In the genomic region with DNA sequence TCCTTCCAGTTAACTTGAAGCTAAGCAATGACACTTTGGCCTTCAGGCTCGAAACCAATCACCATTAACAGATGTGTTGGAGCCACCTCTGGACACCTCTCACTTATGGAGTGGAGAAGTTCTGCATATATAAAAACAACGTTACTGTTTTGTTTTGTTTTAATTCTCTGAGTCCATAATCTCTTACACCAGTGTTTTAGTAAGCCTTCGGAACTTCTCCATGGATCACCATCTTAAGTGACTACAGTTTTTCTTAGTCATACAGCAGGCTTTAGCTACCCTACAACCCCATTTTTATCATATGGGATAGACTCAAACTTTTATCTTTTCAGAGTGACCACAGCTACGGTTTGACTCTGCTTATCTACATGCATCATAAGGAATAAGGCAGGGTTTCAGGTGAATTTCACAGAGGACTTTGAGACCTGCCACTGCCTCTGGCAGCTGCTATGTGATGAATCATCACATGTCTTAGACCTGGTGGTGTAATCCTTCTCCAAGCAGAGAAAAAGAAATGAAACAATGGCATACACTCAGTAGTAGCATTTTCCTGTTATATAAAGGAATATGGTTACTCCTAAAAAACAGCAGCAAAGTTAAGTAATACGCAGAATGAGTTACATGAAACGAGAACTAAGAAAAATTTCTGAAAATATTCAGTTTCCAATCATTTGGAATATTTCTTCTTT, we compare ENCODE assay signal across 16 cellular contexts. TPM values are rescaled to one million over a fixed set of nuclear protein-coding genes. Genes with fewer than 3 reads are reported as not detected.
A peak's percentile ranks its signal among the peaks of the same experiment; 100 is the strongest.
DNase-seq lines count a peak whose midpoint lies in the region; ATAC-seq and TF ChIP-seq lines count a peak whose summit lies in the region.
"Had no signal": no experiment of that assay in that cellular context is flagged by ENCODE, and none has a peak within 500 bp of the region (broad histone marks: within the 10 kb centered on the region; RNA-seq: fewer than 3 reads in every experiment).

No MANE protein-coding gene starts in this region.

- H3K4me3 Mint-ChIP-seq in neural crest cell, result peak overlapping the region; percentile 29
- H3K4me3 Mint-ChIP-seq: stimulated activated effector memory CD8-positive, alpha-beta T cell treated with anti-CD3 and anti-CD28 coated beads, Interleukin-12 subunit alpha, Interleukin-12 subunit beta, amount 100 ng/mL, for 72 hours had no signal

- no peak overlapping the region for H3K27ac ChIP-seq in PC-3 (ENCODE audit: low read length)
- H3K27ac ChIP-seq: BLaER1, vagina had no signal

- TF ChIP-seq POLR2A in erythroblast (IDR thresholded peaks at IDR 0.05; ENCODE audit: low read length), result no peak

- POLR2A ChIA-PET in PC-3 (lab: Charles Lee; ENCODE audit: unreplicated experiment), result no interaction called here

- H4K20me1 ChIP-seq in PC-3 (ENCODE audit: low read length), result no peaks in the 10 kb centered on the region
- H4K20me1 ChIP-seq: BLaER1 had no signal

- no peaks in the 10 kb centered on the region for H3K4me1 ChIP-seq in PC-3 (ENCODE audit: insufficient read depth, low read length)
- H3K4me1 ChIP-seq: BLaER1, vagina had no signal

- ATAC-seq in PC-3, result 0 out of 2 replicates have a peak, but pooled peaks have one; percentile 31
- no peak for ATAC-seq in GM18873 (IDR thresholded peaks at IDR 0.05; ENCODE audit: low FRiP score, unreplicated experiment)

- peaks cover 9% of the 10 kb centered on the region for H3K9me3 Mint-ChIP-seq in neural crest cell

- no peaks in the 10 kb centered on the region for H3K36me3 ChIP-seq in PC-3 (ENCODE audit: low read depth, low read length)
- H3K36me3 ChIP-seq: BLaER1, vagina had no signal

- H3K4me3 ChIP-seq in PC-3 (ENCODE audit: low read length), result no peak overlapping the region
- H3K4me3 ChIP-seq: BLaER1, vagina had no signal

- no peaks in the 10 kb centered on the region for H3F3A ChIP-seq in PC-3 (ENCODE audit: low read length, unreplicated experiment)

- no peaks in the 10 kb centered on the region for H3K27me3 ChIP-seq in PC-3 (ENCODE audit: low read length)
- H3K27me3 ChIP-seq: BLaER1, vagina had no signal

- H3K36me3 Mint-ChIP-seq in neural crest cell (ENCODE audit: low read depth), result peaks cover 3% of the 10 kb centered on the region
- H3K36me3 Mint-ChIP-seq: immature natural killer cell had no signal

- DNase-seq in HCEC 1CT (peak; percentile 13), PC-3 (peak; percentile 41), erythroblast (lab: John Stamatoyannopoulos, UW) (peak; percentile 70 to 83), neural crest cell (ENCODE audit: low read depth, low spot score) (no peak), NCI-H2029 (lab: John Stamatoyannopoulos, UW) (no peak), KG1 (lab: John Stamatoyannopoulos, UW) (no peak)
- no peak for DNase-seq in activated CD8-positive, alpha-beta memory T cell treated with anti-CD3 and anti-CD28 coated beads, Interleukin-2, amount 50 U/mL, for 4 hours
- DNase-seq: activated CD4-positive, CD25-positive, alpha-beta regulatory T cell treated with anti-CD3 and anti-CD28 coated beads, Interleukin-2, amount 50 U/mL, for 72 hours; amniotic stem cell; NCI-H1092; stimulated activated CD4-positive, alpha-beta T cell treated with anti-CD3 and anti-CD28 coated beads, Interleukin-4, amount 100 ng/mL, for 4 hours had no signal

- BruUV-seq in PC-3 (replicated peaks; lab: Mats Ljungman, UMichigan), result no TSS peak

- peaks cover 35% of the 10 kb centered on the region for H3K4me1 Mint-ChIP-seq in neural crest cell

- CTCF ChIA-PET in PC-3 (lab: Charles Lee), result no interaction called here

- no peak overlapping the region for H3K4me2 ChIP-seq in PC-3 (ENCODE audit: low read length)
- H3K4me2 ChIP-seq: BLaER1 had no signal

- no peak overlapping the region for H3K27ac Mint-ChIP-seq in neural crest cell (ENCODE audit: unreplicated experiment)
- H3K27ac Mint-ChIP-seq: stimulated activated effector memory CD8-positive, alpha-beta T cell treated with anti-CD3 and anti-CD28 coated beads, Interleukin-12 subunit alpha, Interleukin-12 subunit beta, amount 100 ng/mL, for 72 hours had no signal

- H3K9ac ChIP-seq in PC-3 (ENCODE audit: low read length), result no peak overlapping the region
- H3K9ac ChIP-seq: BLaER1 had no signal

- H3K9me2 ChIP-seq in PC-3 (replicated peaks; ENCODE audit: low read length), result no peaks in the 10 kb centered on the region

- no peak overlapping the region for H2AFZ ChIP-seq in PC-3 (ENCODE audit: low read length)

- intact Hi-C loops in PC-3 (cut with micrococcal nuclease), result no loop called here

- no peaks in the 10 kb centered on the region for H3K79me2 ChIP-seq in PC-3 (ENCODE audit: low read length)

- TF ChIP-seq CTCF in PC-3 (conservative IDR thresholded peaks at IDR 0.05; ENCODE audit: low read depth, low read length) (no peak), neural crest cell (conservative IDR thresholded peaks at IDR 0.05) (no peak)

- no peaks in the 10 kb centered on the region for H3K9me3 ChIP-seq in PC-3 (ENCODE audit: low read length)
- H3K9me3 ChIP-seq: BLaER1, vagina had no signal

- H3K27me3 Mint-ChIP-seq in neural crest cell (ENCODE audit: low read depth), result peaks cover 49% of the 10 kb centered on the region

RNA-seq across cellular contexts. Expression of gene HDDC2, which starts 5.5 kb away (rescaled TPM):
- total RNA-seq in PC-3 (2014; rRNA removed), result 88.6 and 96.8 TPM in 2 replicates
- total RNA-seq in neural crest cell, result 103 and 104 TPM in 2 replicates

Comparison
In these comparisons a context has a peak if more than half of its experiments do, and no peak if none do; other contexts are left out.
1. DNase-seq: peak in HCEC 1CT (single experiment), PC-3 (single experiment) and erythroblast (2 of 2); none in neural crest cell (single experiment), activated CD8-positive, alpha-beta memory T cell treated with anti-CD3 and anti-CD28 coated beads, Interleukin-2, amount 50 U/mL, for 4 hours (single experiment), NCI-H2029 (single experiment) and KG1 (single experiment).